Comparison of ENCODE assay signal across 1 cellular context in genomic region chr5:134177197-134178171, GRCh38.
A peak's percentile ranks its signal among the peaks of the same experiment; 100 is the strongest.
TF ChIP-seq lines count a peak whose summit lies in the region.

No MANE protein-coding gene starts in this region.

TF ChIP-seq in K562, 482 proteins besides CTCF, POLR2A, EP300 and RAD21 (continued from another document and continues in another):
- 0 out of 2 replicates have a peak, but pooled peaks have one; percentile 14 for TF ChIP-seq TFE3 (CRISPR knock-in tag; IDR thresholded peaks at IDR 0.05)
- TF ChIP-seq ZNF253 (CRISPR knock-in tag; conservative IDR thresholded peaks at IDR 0.05): no peak
- TF ChIP-seq ZNF740 (CRISPR knock-in tag; IDR thresholded peaks at IDR 0.05): 0 out of 2 replicates have a peak, but pooled peaks have one; percentile 37
- TF ChIP-seq ZNF740 (tag; IDR thresholded peaks at IDR 0.05): peak in 1 of 2 experiments; percentile 68; a peak in 2 of 4 replicates
- TF ChIP-seq ZNF785 (CRISPR knock-in tag; IDR thresholded peaks at IDR 0.05): no peak
- no peak for TF ChIP-seq USF1 (CRISPR knock-in tag; IDR thresholded peaks at IDR 0.05)
- TF ChIP-seq THRB (CRISPR knock-in tag; conservative IDR thresholded peaks at IDR 0.05): no peak
- no peak for TF ChIP-seq RBM15 (IDR thresholded peaks at IDR 0.05; ENCODE audit: insufficient read depth, low read length)
- TF ChIP-seq ZNF175 (CRISPR knock-in tag; IDR thresholded peaks at IDR 0.05; ENCODE audit: low read depth): no peak
- TF ChIP-seq E2F6 (IDR thresholded peaks at IDR 0.05; ENCODE audit: borderline replicate concordance in 1 of 2, extremely low read depth in 1 of 2, insufficient read depth in 1 of 2, insufficient read length in 1 of 2, low read depth in 1 of 2, low read length in 1 of 2, poor library complexity in 1 of 2, severe bottlenecking in 1 of 2): no peak
- no peak for TF ChIP-seq GATAD2A (IDR thresholded peaks at IDR 0.05)
- TF ChIP-seq L3MBTL2 (IDR thresholded peaks at IDR 0.05): peak; percentile 62
- TF ChIP-seq CLOCK (CRISPR knock-in tag; IDR thresholded peaks at IDR 0.05; ENCODE audit: borderline replicate concordance): no peak
- no peak for TF ChIP-seq MXI1 (IDR thresholded peaks at IDR 0.05; ENCODE audit: low read depth, low read length)
- no peak for TF ChIP-seq ZNF583 (CRISPR knock-in tag; IDR thresholded peaks at IDR 0.05)
- TF ChIP-seq LARP7 (IDR thresholded peaks at IDR 0.05): 0 out of 2 replicates have a peak, but pooled peaks have one; percentile 23
- no peak for TF ChIP-seq ZKSCAN3 (CRISPR knock-in tag; IDR thresholded peaks at IDR 0.05)
- no peak for TF ChIP-seq SAP30 (IDR thresholded peaks at IDR 0.05; ENCODE audit: borderline replicate concordance, insufficient read depth, low read depth, low read length, poor library complexity, severe bottlenecking)
- TF ChIP-seq RNF2 (IDR thresholded peaks at IDR 0.05): no peak
- TF ChIP-seq SAFB2 (IDR thresholded peaks at IDR 0.05; ENCODE audit: borderline replicate concordance, low read depth, low read length, severe bottlenecking): no peak
- TF ChIP-seq NONO (IDR thresholded peaks at IDR 0.05; ENCODE audit: low read depth in 2 of 2, low read length in 1 of 2): no peak
- peak; percentile 50; the same call in 1 of the 2 replicates for TF ChIP-seq ZNF589 (CRISPR knock-in tag; IDR thresholded peaks at IDR 0.05; ENCODE audit: low read depth)
- no peak; the same call in 1 of the 2 replicates for TF ChIP-seq EP400 (IDR thresholded peaks at IDR 0.05)
- TF ChIP-seq FOXK2 (conservative IDR thresholded peaks at IDR 0.05 in 1 of 2, IDR thresholded peaks at IDR 0.05 in 1 of 2; ENCODE audit: low read depth in 2 of 2): 0 out of 4 replicates have a peak, but pooled peaks of 1 of the 2 experiments have one; percentile 16
- TF ChIP-seq TCFL5 (CRISPR knock-in tag; conservative IDR thresholded peaks at IDR 0.05): no peak
- no peak for TF ChIP-seq MAFF (IDR thresholded peaks at IDR 0.05; ENCODE audit: low read length)
- TF ChIP-seq ID3 (CRISPR knock-in tag; IDR thresholded peaks at IDR 0.05): no peak
- no peak for TF ChIP-seq ID3 (tag; IDR thresholded peaks at IDR 0.05)
- TF ChIP-seq PCBP2 (IDR thresholded peaks at IDR 0.05; ENCODE audit: low read depth, low read length, poor library complexity, severe bottlenecking): no peak
- no peak for TF ChIP-seq ZNF449 (CRISPR knock-in tag; IDR thresholded peaks at IDR 0.05)
- TF ChIP-seq HNRNPH1 (optimal IDR thresholded peaks at IDR 0.05; ENCODE audit: low read depth, low read length): no peak
- no peak for TF ChIP-seq SMARCA4 (IDR thresholded peaks at IDR 0.05)
- TF ChIP-seq THRAP3 (IDR thresholded peaks at IDR 0.05; ENCODE audit: borderline replicate concordance): no peak
- TF ChIP-seq ZSCAN29 (IDR thresholded peaks at IDR 0.05): no peak
- peak; percentile 35; the same call in 1 of the 2 replicates for TF ChIP-seq GABPA (tag; conservative IDR thresholded peaks at IDR 0.05; ENCODE audit: low read depth)
- no peak for TF ChIP-seq BMI1 (IDR thresholded peaks at IDR 0.05; ENCODE audit: low read length)
- TF ChIP-seq NELFE (IDR thresholded peaks at IDR 0.05; ENCODE audit: insufficient read depth, insufficient read length): no peak
- no peak for TF ChIP-seq ZNF280B (CRISPR knock-in tag; IDR thresholded peaks at IDR 0.05)
- no peak for TF ChIP-seq MTA1 (IDR thresholded peaks at IDR 0.05; ENCODE audit: borderline replicate concordance)
- TF ChIP-seq ZNF224 (CRISPR knock-in tag; IDR thresholded peaks at IDR 0.05): no peak
- TF ChIP-seq PBX2 (CRISPR knock-in tag; IDR thresholded peaks at IDR 0.05; ENCODE audit: low read depth): no peak
- TF ChIP-seq PBX2 (tag; conservative IDR thresholded peaks at IDR 0.05; ENCODE audit: low read depth): no peak
- no peak for TF ChIP-seq IRF9 (tag; IDR thresholded peaks at IDR 0.05)
- TF ChIP-seq XRCC3 (IDR thresholded peaks at IDR 0.05): no peak
- TF ChIP-seq NCOA4 (IDR thresholded peaks at IDR 0.05; ENCODE audit: partially characterized antibody): no peak
- TF ChIP-seq THAP12 (CRISPR knock-in tag; IDR thresholded peaks at IDR 0.05): no peak
- peak; percentile 50; the same call in 1 of the 2 replicates for TF ChIP-seq TAF7 (tag; IDR thresholded peaks at IDR 0.05)
- no peak for TF ChIP-seq ELF4 (CRISPR knock-in tag; IDR thresholded peaks at IDR 0.05)
